Comparison of ENCODE assay signal across 10 cellular contexts in the genomic region with DNA sequence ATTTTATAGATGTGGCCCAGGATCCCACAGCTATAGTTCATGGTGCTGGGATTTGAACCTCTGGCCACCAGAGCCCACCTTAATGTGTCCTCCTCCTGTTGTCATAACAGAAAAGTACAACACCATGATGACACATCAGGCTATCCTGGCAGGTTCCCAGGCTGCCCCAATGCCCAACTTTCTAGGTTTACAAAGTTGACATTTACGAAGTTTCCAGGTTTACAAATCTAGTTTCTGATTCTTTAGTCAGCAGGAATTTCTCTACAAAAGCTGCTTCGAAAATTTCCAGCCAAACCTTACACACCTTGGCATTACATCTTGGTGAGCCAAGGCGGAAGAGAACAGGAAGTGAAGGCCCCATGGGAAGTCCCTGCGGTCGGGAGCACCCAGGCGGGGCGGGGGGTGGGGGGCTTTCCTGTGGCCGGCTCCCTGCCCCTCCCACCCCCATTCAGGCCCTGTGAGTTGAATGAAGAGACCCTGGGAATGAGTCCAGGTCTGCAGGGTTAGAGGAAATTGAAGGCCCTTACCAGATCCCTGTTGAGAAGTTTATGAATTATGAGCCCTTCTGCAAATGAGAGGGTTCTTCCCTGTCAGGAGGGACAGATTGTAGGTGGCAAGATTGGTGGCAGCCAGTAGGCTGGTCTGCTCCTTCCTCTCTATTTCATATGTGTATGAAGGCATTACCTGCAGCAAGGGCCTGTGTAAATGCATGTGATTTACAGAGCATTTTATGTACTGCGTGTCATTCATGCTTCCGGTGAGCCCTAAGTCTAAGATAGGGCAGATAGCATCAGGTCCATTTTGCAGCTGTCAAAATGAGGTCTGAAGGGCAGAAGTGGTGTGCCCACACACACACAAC. TPM values are rescaled to one million over a fixed set of nuclear protein-coding genes. Genes with fewer than 3 reads are reported as not detected.
A peak's percentile ranks its signal among the peaks of the same experiment; 100 is the strongest.
DNase-seq lines count a peak whose midpoint lies in the region; TF ChIP-seq lines count a peak whose summit lies in the region.
"Had no signal": no experiment of that assay in that cellular context is flagged by ENCODE, and none has a peak within 500 bp of the region (broad histone marks: within the 10 kb centered on the region; RNA-seq: fewer than 3 reads in every experiment).

No MANE protein-coding gene starts in this region.

- no peak overlapping the region for H3K27ac Mint-ChIP-seq in MCF 10A (ENCODE audit: low read depth, unreplicated experiment)

- DNase-seq in breast epithelium (ENCODE audit: low spot score in 2 of 2), result no peak
- DNase-seq in MCF 10A (ENCODE audit: unreplicated experiment), result no peak
- peak; percentile 81 for DNase-seq in M059J (ENCODE audit: low read depth)
- no peak for DNase-seq in effector memory CD4-positive, alpha-beta T cell
- no peak for DNase-seq in cerebellar nuclear complex (lab: John Stamatoyannopoulos, UW)
- no peak for DNase-seq in HT-29 (ENCODE audit: low spot score)
- DNase-seq in GM19238 (ENCODE audit: insufficient read length, low spot score), result no peak

- 67% methylated on average over 10 of the region's 10 CpGs for WGBS in urinary bladder

- H3K4me1 Mint-ChIP-seq in MCF 10A (ENCODE audit: insufficient read depth, unreplicated experiment), result peaks cover 13% of the 10 kb centered on the region

- H3K27ac ChIP-seq in breast epithelium, result peak overlapping the region; percentile 19 to 76
- no peak overlapping the region for H3K27ac ChIP-seq in effector memory CD4-positive, alpha-beta T cell (ENCODE audit: insufficient read depth, low read length, poor library complexity, severe bottlenecking)
- peak overlapping the region; percentile 12 for H3K27ac ChIP-seq in urinary bladder (ENCODE audit: low read depth)

- CTCF ChIA-PET in MCF 10A (lab: Yijun Ruan, JAX), result interaction anchor here (0.6 to 7.9 kb wide), 6 partner anchors 21 to 176 kb away, joined by 3 to 69 read pairs (median 10); no protein-coding TSS in a partner anchor

- H3K36me3 ChIP-seq in breast epithelium (no peaks in the 10 kb centered on the region), urinary bladder (ENCODE audit: insufficient read depth) (no peaks in the 10 kb centered on the region)
- H3K36me3 ChIP-seq in effector memory CD4-positive, alpha-beta T cell (ENCODE audit: control insufficient read depth, insufficient read depth, low read length), result no peaks in the 10 kb centered on the region

- H3K27me3 ChIP-seq in breast epithelium, result no peaks in the 10 kb centered on the region
- no peaks in the 10 kb centered on the region for H3K27me3 ChIP-seq in effector memory CD4-positive, alpha-beta T cell (replicated peaks; ENCODE audit: control insufficient read depth, insufficient read depth, low read length, poor library complexity, severe bottlenecking)

- H3K36me3 Mint-ChIP-seq in MCF 10A (ENCODE audit: insufficient read depth, unreplicated experiment), result no peaks in the 10 kb centered on the region

- TF ChIP-seq POLR2A in breast epithelium (IDR thresholded peaks at IDR 0.05), result no peak

- no peak overlapping the region for H3K4me3 ChIP-seq in breast epithelium
- peak overlapping the region; percentile 8 for H3K4me3 ChIP-seq in effector memory CD4-positive, alpha-beta T cell (ENCODE audit: insufficient read depth, low read depth, low read length, poor library complexity, severe bottlenecking)
- H3K4me3 ChIP-seq in urinary bladder (ENCODE audit: low read depth, low read length), result no peak overlapping the region

- POLR2A ChIA-PET in MCF 10A (lab: Yijun Ruan, JAX), result interaction anchor here (0.6 to 1.9 kb wide), 3 partner anchors 33 to 137 kb away, joined by 3 to 7 read pairs (median 3); no protein-coding TSS in a partner anchor

- BruUV-seq in MCF 10A (replicated peaks; lab: Mats Ljungman, UMichigan), result no TSS peak

- intact Hi-C loops in breast epithelium (cut with DNase I; ENCODE audit: low total_unique reads), result no loop called here
- intact Hi-C loops in MCF 10A (cut with micrococcal nuclease), result no loop called here

- TF ChIP-seq CTCF in breast epithelium (IDR thresholded peaks at IDR 0.05) (no peak), MCF 10A (IDR thresholded peaks at IDR 0.05; ENCODE audit: unreplicated experiment) (no peak)

- H3K4me3 Mint-ChIP-seq in MCF 10A (ENCODE audit: unreplicated experiment), result no peak overlapping the region

- H3K9me3 ChIP-seq in breast epithelium, result no peaks in the 10 kb centered on the region
- H3K9me3 ChIP-seq in effector memory CD4-positive, alpha-beta T cell (ENCODE audit: control insufficient read depth, low read length), result no peaks in the 10 kb centered on the region

- H3K4me1 ChIP-seq in breast epithelium (no peaks in the 10 kb centered on the region), urinary bladder (ENCODE audit: insufficient read depth) (no peaks in the 10 kb centered on the region)
- peaks cover 16% of the 10 kb centered on the region for H3K4me1 ChIP-seq in effector memory CD4-positive, alpha-beta T cell (ENCODE audit: control insufficient read depth, insufficient read depth, low read length, poor library complexity, severe bottlenecking)

- H3K27me3 Mint-ChIP-seq in MCF 10A (ENCODE audit: insufficient read depth, unreplicated experiment), result no peaks in the 10 kb centered on the region

- H3K9me3 Mint-ChIP-seq in MCF 10A (ENCODE audit: unreplicated experiment), result no peaks in the 10 kb centered on the region

RNA-seq across cellular contexts. Expression of a gene that starts 11.1 kb away (rescaled TPM):
- total RNA-seq in breast epithelium (1 to 10 TPM in 2 of 3 donors, under 1 TPM in 1; 0.66 to 3.8 (median 1.6) TPM), MCF 10A (2022) (0.39 TPM in 1 of 2 replicates, not detected in the other), urinary bladder (6.7 TPM)
- total RNA-seq in M059J (2014; rRNA removed; shearing (Covaris generic)), result 0.05 TPM in 1 of 2 replicates, not detected in the other
- polyA plus RNA-seq in urinary bladder, result 4.9 TPM
- 12.0 and 13.3 TPM in 2 replicates for total RNA-seq in HT-29 (2014; rRNA removed; shearing (Covaris generic))
- total RNA-seq: frontal cortex had no signal

RNA-seq across cellular contexts. Expression of a gene that starts 48.6 kb away (rescaled TPM):
- not detected for total RNA-seq in breast epithelium
- total RNA-seq in MCF 10A (2022), result not detected in 2 replicates
- total RNA-seq in M059J (2014; rRNA removed; shearing (Covaris generic)), result not detected in 2 replicates
- not detected for total RNA-seq in urinary bladder
- polyA plus RNA-seq in urinary bladder, result not detected
- 0.42 TPM in 1 of 2 replicates, not detected in the other for total RNA-seq in HT-29 (2014; rRNA removed; shearing (Covaris generic))
- total RNA-seq: frontal cortex; T-helper 1 cell treated with Interleukin-12 subunit alpha and Interleukin-12 subunit beta and Interleukin-4 antibody, amounts not matched to agents 30 ng/mL and 1 ng/mL, for 36 hours had no signal

RNA-seq across cellular contexts. Expression of a gene that starts 57.3 kb away (rescaled TPM):
- total RNA-seq in breast epithelium, result not detected
- not detected in 2 replicates for total RNA-seq in MCF 10A (2022)
- 0.02 TPM in 1 of 2 replicates, not detected in the other for total RNA-seq in M059J (2014; rRNA removed; shearing (Covaris generic))
- 0.26 TPM for total RNA-seq in urinary bladder
- not detected for polyA plus RNA-seq in urinary bladder
- total RNA-seq in HT-29 (2014; rRNA removed; shearing (Covaris generic)), result 0.44 and 1.4 TPM in 2 replicates
- total RNA-seq: frontal cortex; T-helper 1 cell treated with Interleukin-12 subunit alpha and Interleukin-12 subunit beta and Interleukin-4 antibody, amounts not matched to agents 30 ng/mL and 1 ng/mL, for 36 hours had no signal

RNA-seq across cellular contexts. Expression of a gene that starts 57.4 kb away (rescaled TPM):
- total RNA-seq in breast epithelium (10 to 100 TPM in 2 of 3 donors, 1 to 10 TPM in 1; 4.3 to 61.2 (median 40.3) TPM), MCF 10A (2022) (9.6 and 13.2 TPM in 2 replicates), urinary bladder (9.7 TPM)
- total RNA-seq in M059J (2014; rRNA removed; shearing (Covaris generic)), result 6.4 and 14.7 TPM in 2 replicates
- polyA plus RNA-seq in urinary bladder, result 6.3 TPM
- total RNA-seq in HT-29 (2014; rRNA removed; shearing (Covaris generic)), result 85.5 and 90.1 TPM in 2 replicates
